9 cellular contexts compared by ENCODE assay signal in the genomic region with DNA sequence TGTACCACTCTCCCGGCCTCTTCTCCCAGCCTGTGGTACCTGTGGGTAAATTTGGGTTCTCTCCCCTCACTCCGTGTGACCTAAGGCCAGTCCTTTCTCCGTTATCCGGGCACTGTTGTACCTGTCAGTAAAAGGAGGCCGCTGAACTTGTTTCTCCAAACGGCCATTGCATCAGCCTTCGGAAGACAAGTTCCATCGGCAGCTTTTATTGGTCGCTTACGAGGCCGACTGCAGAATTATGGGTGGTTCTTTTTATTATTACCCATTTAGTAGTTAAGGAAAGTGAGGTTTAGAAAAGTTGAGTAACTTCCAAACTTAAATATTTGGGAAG. TPM values are rescaled to one million over a fixed set of nuclear protein-coding genes. Genes with fewer than 3 reads are reported as not detected.
DNase-seq lines count a peak whose midpoint lies in the region; ATAC-seq and TF ChIP-seq lines count a peak whose summit lies in the region.
"Had no signal": no experiment of that assay in that cellular context is flagged by ENCODE, and none has a peak within 500 bp of the region (broad histone marks: within the 10 kb centered on the region; RNA-seq: fewer than 3 reads in every experiment).

No MANE protein-coding gene starts in this region.

- H3K27ac ChIP-seq in DOHH2 (ENCODE audit: low read depth, low read length), result peak overlapping the region; percentile 87
- peak overlapping the region; percentile 64 to 82 (median 82) for H3K27ac ChIP-seq in Peyer's patch
- peak overlapping the region; percentile 88 for H3K27ac ChIP-seq in colonic mucosa
- peak overlapping the region; percentile 80 for H3K27ac ChIP-seq in upper lobe of right lung

- no peaks in the 10 kb centered on the region for H3K9me3 Mint-ChIP-seq in memory B cell

- DNase-seq in HAP-1 (ENCODE audit: low spot score in 2 of 2), result peak in 1 of 2 experiments; percentile 35
- no peak for DNase-seq in Peyer's patch
- no peak for DNase-seq in colonic mucosa
- DNase-seq in memory B cell (ENCODE audit: low spot score in 2 of 2), result no peak
- DNase-seq in upper lobe of right lung, result no peak
- DNase-seq in GOT3 (lab: John Stamatoyannopoulos, UW), result no peak
- no peak for DNase-seq in Kasumi-1 (lab: John Stamatoyannopoulos, UW)

- in situ Hi-C loops in HAP-1 (cut with MboI; ENCODE audit: low sequenced_read_pairs), result no loop called here

- H3K9me2 ChIP-seq in DOHH2 (replicated peaks; ENCODE audit: control insufficient read depth, low read length), result no peaks in the 10 kb centered on the region

- H4K20me1 ChIP-seq in DOHH2 (ENCODE audit: control insufficient read depth, insufficient read depth, low read depth, low read length), result peaks cover 4% of the 10 kb centered on the region; the same call in 1 of the 2 replicates

- H3K4me3 Mint-ChIP-seq in memory B cell, result peak overlapping the region; percentile 89

- TF ChIP-seq CTCF in DOHH2 (IDR thresholded peaks at IDR 0.05; ENCODE audit: low read depth, low read length, poor library complexity, severe bottlenecking) (no peak), Peyer's patch (IDR thresholded peaks at IDR 0.05) (no peak), colonic mucosa (IDR thresholded peaks at IDR 0.05) (no peak), upper lobe of right lung (IDR thresholded peaks at IDR 0.05) (no peak)

- H3K4me1 Mint-ChIP-seq in memory B cell, result peaks cover 16% of the 10 kb centered on the region

- H3K4me3 ChIP-seq in DOHH2 (ENCODE audit: low read length), result peak overlapping the region; percentile 89
- peak overlapping the region; percentile 87 for H3K4me3 ChIP-seq in HAP-1
- peak overlapping the region; percentile 67 to 95 (median 76) for H3K4me3 ChIP-seq in Peyer's patch
- peak overlapping the region; percentile 83 for H3K4me3 ChIP-seq in colonic mucosa
- peak overlapping the region; percentile 88 for H3K4me3 ChIP-seq in upper lobe of right lung

- TF ChIP-seq POLR2A in Peyer's patch (IDR thresholded peaks at IDR 0.05), result no peak

- H3K36me3 Mint-ChIP-seq in memory B cell, result peaks cover 22% of the 10 kb centered on the region

- H3K36me3 ChIP-seq in DOHH2 (ENCODE audit: control insufficient read depth, low read length) (peaks cover 49% of the 10 kb centered on the region), HAP-1 (replicated peaks) (peaks cover 44% of the 10 kb centered on the region), Peyer's patch (peaks cover 0 to 29% (median 0%) of the 10 kb centered on the region in 3 donors), colonic mucosa (peaks cover 19% of the 10 kb centered on the region), upper lobe of right lung (peaks cover 36% of the 10 kb centered on the region)

- peak overlapping the region; percentile 76 to 84 for H3K9ac ChIP-seq in colonic mucosa (ENCODE audit: low read depth in 2 of 2, low read length in 2 of 2)

- H3K4me1 ChIP-seq in DOHH2 (ENCODE audit: control insufficient read depth, low read length) (peaks cover 41% of the 10 kb centered on the region), HAP-1 (peaks cover 13% of the 10 kb centered on the region), Peyer's patch (peaks cover 0 to 21% (median 2%) of the 10 kb centered on the region in 4 donors), colonic mucosa (no peaks in the 10 kb centered on the region), upper lobe of right lung (peaks cover 16% of the 10 kb centered on the region)

- no peaks in the 10 kb centered on the region for H3K27me3 Mint-ChIP-seq in memory B cell

- H3K9me3 ChIP-seq in DOHH2 (ENCODE audit: control insufficient read depth, insufficient read depth, low read length), result no peaks in the 10 kb centered on the region
- no peaks in the 10 kb centered on the region for H3K9me3 ChIP-seq in HAP-1
- H3K9me3 ChIP-seq in Peyer's patch, result no peaks in the 10 kb centered on the region
- no peaks in the 10 kb centered on the region for H3K9me3 ChIP-seq in colonic mucosa
- H3K9me3 ChIP-seq in upper lobe of right lung, result no peaks in the 10 kb centered on the region

- H3F3A ChIP-seq in DOHH2 (ENCODE audit: control insufficient read depth, insufficient read depth), result peaks cover 11% of the 10 kb centered on the region; the same call in 1 of the 2 replicates

- peak overlapping the region; percentile 61 for H3K27ac Mint-ChIP-seq in memory B cell

- H3K79me2 ChIP-seq in DOHH2 (ENCODE audit: control insufficient read depth, low read length), result peaks cover 63% of the 10 kb centered on the region

- ATAC-seq in memory B cell (ENCODE audit: low read depth) (peak; percentile 4), upper lobe of right lung (peak; percentile 3)

- intact Hi-C loops in colonic mucosa (cut with DNase I), result no loop called here
- intact Hi-C loops in upper lobe of right lung (cut with DNase I), result no loop called here

- H3K4me2 ChIP-seq in DOHH2 (ENCODE audit: low read length), result peak overlapping the region; percentile 83

- H3K27me3 ChIP-seq in DOHH2 (ENCODE audit: control insufficient read depth, low read length) (no peaks in the 10 kb centered on the region), HAP-1 (ENCODE audit: low read depth) (no peaks in the 10 kb centered on the region), Peyer's patch (no peaks in the 10 kb centered on the region), colonic mucosa (no peaks in the 10 kb centered on the region), upper lobe of right lung (no peaks in the 10 kb centered on the region)

RNA-seq across cellular contexts. Expression of a gene that starts 0.6 kb away (rescaled TPM):
- total RNA-seq in Peyer's patch (10 to 100 TPM in 2 of 4 donors, 1 to 10 TPM in 2; 6.3 to 19.0 (median 10.9) TPM), colonic mucosa (10 to 100 TPM; 14.5 to 16.4 TPM), upper lobe of right lung (23.9 TPM)

RNA-seq across cellular contexts. Expression of a gene that starts 12.0 kb away (rescaled TPM):
- total RNA-seq in Peyer's patch (10 to 100 TPM in 1 of 4 donors, 1 to 10 TPM in 3; 5.2 to 12.4 (median 6.3) TPM), colonic mucosa (10 to 100 TPM in 1 of 2 donors, 1 to 10 TPM in 1; 4.0 to 10.1 TPM), upper lobe of right lung (6.6 TPM)

RNA-seq across cellular contexts. Expression of a gene that starts 33.2 kb away (rescaled TPM):
- total RNA-seq in Peyer's patch (not detected), colonic mucosa (under 1 TPM in 1 of 2 donors, not detected in 1; 0.42 TPM), upper lobe of right lung (not detected)
- total RNA-seq: subcutaneous adipose tissue had no signal
